ENCODE assay signal across 3 cellular contexts in genomic region chr19:33373701-33374405, GRCh38.
A peak's percentile ranks its signal among the peaks of the same experiment; 100 is the strongest.
TF ChIP-seq lines count a peak whose summit lies in the region.

Gene CEBPG (plus strand): TSS chr19:33373709. CDS start chr19:33379240, 5,531 bp downstream.

TF ChIP-seq in A549, 52 proteins besides CTCF, POLR2A, EP300 and RAD21:
- TF ChIP-seq MAFK (IDR thresholded peaks at IDR 0.05; ENCODE audit: partially characterized antibody) (no peak), BCL3 (IDR thresholded peaks at IDR 0.05) (peak; percentile 95), MYC (IDR thresholded peaks at IDR 0.05; ENCODE audit: borderline replicate concordance, low read length) (peak; percentile 91), FOSL2 (IDR thresholded peaks at IDR 0.05) (no peak), FOSL2 (CRISPR knock-in tag; IDR thresholded peaks at IDR 0.05) (peak; percentile 36; the same call in 1 of the 2 replicates), MAX (IDR thresholded peaks at IDR 0.05) (no peak; the same call in 1 of the 2 replicates), HMGXB4 (CRISPR knock-in tag; IDR thresholded peaks at IDR 0.05; ENCODE audit: borderline replicate concordance) (peak; percentile 76; the same call in 1 of the 2 replicates), PHF8 (IDR thresholded peaks at IDR 0.05; ENCODE audit: borderline replicate concordance, low read depth) (peak; percentile 97), JUN (IDR thresholded peaks at IDR 0.05) (peak; percentile 87 to 97; a peak in 4 of 5 replicates), SMC3 (IDR thresholded peaks at IDR 0.05) (peak; percentile 35; the same call in 1 of the 3 replicates), CEBPB (IDR thresholded peaks at IDR 0.05) (peak; percentile 89 to 91), GATA3 (IDR thresholded peaks at IDR 0.05; ENCODE audit: borderline replicate concordance) (peak; percentile 8; the same call in 1 of the 2 replicates)
- TF ChIP-seq, protein P1, sequence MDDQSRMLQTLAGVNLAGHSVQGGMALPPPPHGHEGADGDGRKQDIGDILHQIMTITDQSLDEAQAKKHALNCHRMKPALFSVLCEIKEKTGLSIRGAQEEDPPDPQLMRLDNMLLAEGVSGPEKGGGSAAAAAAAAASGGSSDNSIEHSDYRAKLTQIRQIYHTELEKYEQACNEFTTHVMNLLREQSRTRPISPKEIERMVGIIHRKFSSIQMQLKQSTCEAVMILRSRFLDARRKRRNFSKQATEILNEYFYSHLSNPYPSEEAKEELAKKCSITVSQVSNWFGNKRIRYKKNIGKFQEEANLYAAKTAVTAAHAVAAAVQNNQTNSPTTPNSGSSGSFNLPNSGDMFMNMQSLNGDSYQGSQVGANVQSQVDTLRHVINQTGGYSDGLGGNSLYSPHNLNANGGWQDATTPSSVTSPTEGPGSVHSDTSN (IDR thresholded peaks at IDR 0.05), result no peak

TF ChIP-seq in GM12891, 5 proteins besides CTCF, POLR2A, EP300 and RAD21:
- 0 out of 2 replicates have a peak, but pooled peaks have one; percentile 30 for TF ChIP-seq TAF1 (IDR thresholded peaks at IDR 0.05; ENCODE audit: low read depth, low read length)
- no peak for TF ChIP-seq SPI1 (IDR thresholded peaks at IDR 0.05; ENCODE audit: low read depth, low read length)
- peak; percentile 78 for TF ChIP-seq POLR2AphosphoS5 (IDR thresholded peaks at IDR 0.05; ENCODE audit: low read depth, low read length)
- no peak for TF ChIP-seq PAX5 (IDR thresholded peaks at IDR 0.05; ENCODE audit: insufficient read depth, low read length, severe bottlenecking)
- TF ChIP-seq POU2F2 (IDR thresholded peaks at IDR 0.05; ENCODE audit: low read depth, low read length), result no peak

TF ChIP-seq in H1, 55 proteins besides CTCF, POLR2A, EP300 and RAD21:
- peak in 1 of 2 experiments; percentile 43; a peak in 1 of 4 replicates for TF ChIP-seq SIN3A (conservative IDR thresholded peaks at IDR 0.05 in 1 of 2, IDR thresholded peaks at IDR 0.05 in 1 of 2; ENCODE audit: low read depth in 1 of 2, low read length in 2 of 2)
- TF ChIP-seq EGR1 (IDR thresholded peaks at IDR 0.05; ENCODE audit: borderline replicate concordance, low read depth, low read length), result no peak
- peak; percentile 96 for TF ChIP-seq PHF8 (conservative IDR thresholded peaks at IDR 0.05; ENCODE audit: low read depth, low read length)
- TF ChIP-seq MAFK (IDR thresholded peaks at IDR 0.05; ENCODE audit: low read depth, low read length), result no peak
- TF ChIP-seq KDM4A (IDR thresholded peaks at IDR 0.05; ENCODE audit: low read depth, low read length, severe bottlenecking), result peak; percentile 76
- TF ChIP-seq TAF7 (optimal IDR thresholded peaks at IDR 0.05; ENCODE audit: borderline replicate concordance, low read depth, low read length), result peak; percentile 15
- 0 out of 2 replicates have a peak, but pooled peaks have one; percentile 68 for TF ChIP-seq POLR2AphosphoS5 (IDR thresholded peaks at IDR 0.05; ENCODE audit: low read depth, low read length)
- TF ChIP-seq TCF12 (IDR thresholded peaks at IDR 0.05; ENCODE audit: low read depth, low read length), result no peak
- TF ChIP-seq CHD2 (IDR thresholded peaks at IDR 0.05; ENCODE audit: low read length), result no peak
- peak; percentile 61; the same call in 1 of the 2 replicates for TF ChIP-seq CEBPB (IDR thresholded peaks at IDR 0.05; ENCODE audit: low read depth, low read length)
- no peak for TF ChIP-seq RFX5 (IDR thresholded peaks at IDR 0.05; ENCODE audit: borderline replicate concordance, low read depth, low read length)
- no peak for TF ChIP-seq CTBP2 (IDR thresholded peaks at IDR 0.05; ENCODE audit: borderline replicate concordance, insufficient read depth, insufficient read length, low read length)
- no peak for TF ChIP-seq NRF1 (IDR thresholded peaks at IDR 0.05; ENCODE audit: low read depth, low read length)
- TF ChIP-seq KDM1A (IDR thresholded peaks at IDR 0.05; ENCODE audit: borderline replicate concordance, low read length), result no peak
- TF ChIP-seq TAF1 (IDR thresholded peaks at IDR 0.05; ENCODE audit: low read depth, low read length), result peak; percentile 60
- peak in 1 of 2 experiments; percentile 48; a peak in 1 of 4 replicates for TF ChIP-seq HDAC2 (IDR thresholded peaks at IDR 0.05; ENCODE audit: borderline replicate concordance in 1 of 2, low read depth in 2 of 2, low read length in 2 of 2)
- TF ChIP-seq RNF2 (IDR thresholded peaks at IDR 0.05; ENCODE audit: borderline replicate concordance, low read depth, low read length, missing control alignments, poor library complexity, severe bottlenecking), result no peak
- TF ChIP-seq RXRA (IDR thresholded peaks at IDR 0.05; ENCODE audit: insufficient read depth, low read depth, low read length), result no peak
- no peak for TF ChIP-seq POU5F1 (IDR thresholded peaks at IDR 0.05; ENCODE audit: low read depth, low read length)
- TF ChIP-seq GABPA (IDR thresholded peaks at IDR 0.05; ENCODE audit: borderline replicate concordance, insufficient read depth, low read length), result no peak
- TF ChIP-seq CHD7 (IDR thresholded peaks at IDR 0.05; ENCODE audit: insufficient replicate concordance, low read length), result no peak
- no peak for TF ChIP-seq SIRT6 (IDR thresholded peaks at IDR 0.05; ENCODE audit: low read length)
- no peak for TF ChIP-seq FOSL1 (IDR thresholded peaks at IDR 0.05; ENCODE audit: insufficient read depth, low read depth, low read length)
- no peak for TF ChIP-seq BACH1 (IDR thresholded peaks at IDR 0.05; ENCODE audit: low read length)
